ENCODE assay signal across 8 cellular contexts in genomic region chr1:222814536-222815366, GRCh38. TPM values are rescaled to one million over a fixed set of nuclear protein-coding genes. Genes with fewer than 3 reads are reported as not detected.
DNase-seq lines count a peak whose midpoint lies in the region; ATAC-seq and TF ChIP-seq lines count a peak whose summit lies in the region.

Gene DISP1, plus strand, starts transcription at chr1:222815039. Its CDS starts 127,785 bp downstream, at chr1:222942824.

- H3K4me3 ChIP-seq in HUES6 (ENCODE audit: low read depth, low read length) (peak within 1 kb of the TSS; percentile 81), PC-9 (peak within 1 kb of the TSS; percentile 65), fibroblast of lung (replicated peaks in 1 of 4; ENCODE audit: control extremely low read depth in 1 of 4, insufficient read depth in 1 of 4, low read depth in 3 of 4, low read length in 4 of 4) (peak within 1 kb of the TSS; percentile 70 to 94 (median 93))

- CTCF ChIA-PET in PC-9 (lab: Charles Lee) = no interaction called here

- H3K9me2 ChIP-seq in PC-9 (ENCODE audit: insufficient read depth) = no peaks in the 10 kb centered on the region

- POLR2A ChIA-PET in PC-9 (lab: Charles Lee; ENCODE audit: unreplicated experiment) = interaction anchor here (0.6 kb wide), 2 partner anchors 17 to 1175 kb away, joined by 5 to 6 read pairs; no protein-coding TSS in a partner anchor

- H3K27me3 ChIP-seq in HUES6 (ENCODE audit: control insufficient read depth, insufficient read depth, low read length) (peaks cover 16% of the 10 kb centered on the region), PC-9 (ENCODE audit: insufficient read depth, low read depth) (no peaks in the 10 kb centered on the region), fibroblast of lung (ENCODE audit: control insufficient read depth, insufficient read depth, low read length) (no peaks in the 10 kb centered on the region)

- H3K4me2 ChIP-seq in PC-9 (peak within 1 kb of the TSS; percentile 87), fibroblast of lung (ENCODE audit: extremely low read depth, insufficient read depth, low read length) (peak within 1 kb of the TSS; percentile 95)

- H3K36me3 Mint-ChIP-seq in naive B cell = no peaks in the 10 kb centered on the region
- H3K36me3 Mint-ChIP-seq in stimulated activated memory B cell treated with anti-CD40 and anti-IgM and Interleukin-4, amounts not matched to agents 10 μg/mL and 1 μg/mL and 100 μg/mL, for 72 hours = no peaks in the 10 kb centered on the region

- H4K20me1 ChIP-seq in PC-9 (ENCODE audit: insufficient read depth) = no peaks in the 10 kb centered on the region
- no peaks in the 10 kb centered on the region for H4K20me1 ChIP-seq in fibroblast of lung (ENCODE audit: control insufficient read depth, extremely low read depth, insufficient read depth, low read length)

- H3K27ac ChIP-seq in HUES6 (ENCODE audit: low read depth, low read length) = no peak within 1 kb of the TSS
- H3K27ac ChIP-seq in PC-9 = peak within 1 kb of the TSS; percentile 84
- peak within 1 kb of the TSS; percentile 94 for H3K27ac ChIP-seq in fibroblast of lung (ENCODE audit: insufficient read depth, low read length)

- peaks cover 22% of the 10 kb centered on the region for H3F3A ChIP-seq in PC-9 (ENCODE audit: insufficient read depth, low read depth)

- DNase-seq in DMS 273 treated with DMSO at 0.1 percent for 48 hours (lab: John Stamatoyannopoulos, UW) = peak; percentile 56
- DNase-seq in PC-9 = peak; percentile 74 to 78
- DNase-seq in activated T-helper 1 cell treated with anti-CD3 and anti-CD28 coated beads, Interleukin-2, amount 50 U/mL, for 16 hours (ENCODE audit: low read depth in 1 of 2, low spot score in 1 of 2) = peak; percentile 44 to 54
- peak; percentile 79 to 81 for DNase-seq in fibroblast of lung (ENCODE audit: low read depth in 2 of 2)
- DNase-seq in naive B cell = peak; percentile 59

- no peak for TF ChIP-seq CTCF in PC-9 (conservative IDR thresholded peaks at IDR 0.05)
- TF ChIP-seq CTCF in fibroblast of lung (conservative IDR thresholded peaks at IDR 0.05 in 1 of 2, IDR thresholded peaks at IDR 0.05 in 1 of 2; ENCODE audit: low read depth in 1 of 2, low read length in 2 of 2) = no peak

- H3K27me3 Mint-ChIP-seq in naive B cell = no peaks in the 10 kb centered on the region
- H3K27me3 Mint-ChIP-seq in stimulated activated memory B cell treated with anti-CD40 and anti-IgM and Interleukin-4, amounts not matched to agents 10 μg/mL and 1 μg/mL and 100 μg/mL, for 72 hours = no peaks in the 10 kb centered on the region

- peak within 1 kb of the TSS; percentile 86 to 98 (median 94) for H3K27ac Mint-ChIP-seq in naive B cell
- H3K27ac Mint-ChIP-seq in stimulated activated memory B cell treated with anti-CD40 and anti-IgM and Interleukin-4, amounts not matched to agents 10 μg/mL and 1 μg/mL and 100 μg/mL, for 72 hours = peak within 1 kb of the TSS; percentile 85

- no peaks in the 10 kb centered on the region for H3K9me3 Mint-ChIP-seq in naive B cell
- H3K9me3 Mint-ChIP-seq in stimulated activated memory B cell treated with anti-CD40 and anti-IgM and Interleukin-4, amounts not matched to agents 10 μg/mL and 1 μg/mL and 100 μg/mL, for 72 hours = no peaks in the 10 kb centered on the region

- H2AFZ ChIP-seq in PC-9 (peak within 1 kb of the TSS; percentile 99), fibroblast of lung (ENCODE audit: low read length) (peak within 1 kb of the TSS; percentile 71)

- BruUV-seq in PC-9 (replicated peaks; lab: Mats Ljungman, UMichigan) = TSS peak; percentile 52

- H3K4me1 ChIP-seq in HUES6 (ENCODE audit: control insufficient read depth, insufficient read depth, low read length) (peaks cover 18% of the 10 kb centered on the region), PC-9 (replicated peaks; ENCODE audit: insufficient read depth) (peaks cover 40% of the 10 kb centered on the region), fibroblast of lung (ENCODE audit: control insufficient read depth, extremely low read depth, insufficient read depth, low read length) (peaks cover 20% of the 10 kb centered on the region)

- H3K9me3 ChIP-seq in HUES6 (ENCODE audit: control insufficient read depth, insufficient read depth, low read depth, low read length) (no peaks in the 10 kb centered on the region), PC-9 (ENCODE audit: insufficient read depth, low read depth) (0 out of 2 replicates have a peak, but pooled peaks cover 3% of the 10 kb centered on the region), fibroblast of lung (ENCODE audit: control insufficient read depth, insufficient read depth, low read depth, low read length) (no peaks in the 10 kb centered on the region)

- H3K79me2 ChIP-seq in PC-9 (ENCODE audit: low read depth) = peaks cover 36% of the 10 kb centered on the region
- peaks cover 20% of the 10 kb centered on the region for H3K79me2 ChIP-seq in fibroblast of lung (ENCODE audit: control insufficient read depth, insufficient read depth, low read length)

- H3K36me3 ChIP-seq in HUES6 (ENCODE audit: control insufficient read depth, insufficient read depth, low read length) (no peaks in the 10 kb centered on the region), PC-9 (ENCODE audit: low read depth) (no peaks in the 10 kb centered on the region; the same call in 1 of the 2 replicates), fibroblast of lung (ENCODE audit: control insufficient read depth, insufficient read depth, low read length) (no peaks in the 10 kb centered on the region)

- peaks cover 24 to 51% (median 41%) of the 10 kb centered on the region in 3 donors for H3K4me1 Mint-ChIP-seq in naive B cell
- peaks cover 27% of the 10 kb centered on the region for H3K4me1 Mint-ChIP-seq in stimulated activated memory B cell treated with anti-CD40 and anti-IgM and Interleukin-4, amounts not matched to agents 10 μg/mL and 1 μg/mL and 100 μg/mL, for 72 hours

- H3K9ac ChIP-seq in HUES6 (ENCODE audit: low read length) = peak within 1 kb of the TSS; percentile 69
- peak within 1 kb of the TSS; percentile 87 for H3K9ac ChIP-seq in fibroblast of lung (ENCODE audit: insufficient read depth, low read length)

- ATAC-seq in GM21423 (IDR thresholded peaks at IDR 0.05; ENCODE audit: unreplicated experiment) = peak; percentile 87
- ATAC-seq in naive B cell (ENCODE audit: low read depth in 2 of 2) = peak; percentile 87
- peak; percentile 94 for ATAC-seq in stimulated activated memory B cell treated with anti-CD40 and anti-IgM and Interleukin-4, amounts not matched to agents 10 μg/mL and 1 μg/mL and 100 μg/mL, for 72 hours

- H3K4me3 Mint-ChIP-seq in naive B cell = peak within 1 kb of the TSS; percentile 89 to 97 (median 96)
- peak within 1 kb of the TSS; percentile 84 for H3K4me3 Mint-ChIP-seq in stimulated activated memory B cell treated with anti-CD40 and anti-IgM and Interleukin-4, amounts not matched to agents 10 μg/mL and 1 μg/mL and 100 μg/mL, for 72 hours

- intact Hi-C loops in PC-9 (cut with micrococcal nuclease; ENCODE audit: unreplicated experiment) = no loop called here

RNA-seq across cellular contexts. Expression of gene DISP1, which starts in this region (rescaled TPM):
- total RNA-seq in PC-9 (2021) (4.9 and 6.9 TPM in 2 replicates), fibroblast of lung (3.1 and 5.9 TPM in 2 replicates)
- polyA plus RNA-seq in fibroblast of lung (5.1 and 8.7 TPM in 2 replicates), naive B cell (ENCODE audit: low read depth in 6 of 6) (1 to 10 TPM; 3.4 to 8.4 (median 5.8) TPM)
- 3.0 and 4.5 TPM in 2 replicates for polyA plus RNA-seq in fibroblast of lung (2012)
- polyA minus RNA-seq in fibroblast of lung (ENCODE audit: low replicate concordance) = 5.3 and 35.6 TPM in 2 replicates
